In genomic region chr6:87066449-87067288, GRCh38 we compare ENCODE assay signal across 8 cellular contexts. TPM values are rescaled to one million over a fixed set of nuclear protein-coding genes. Genes with fewer than 3 reads are reported as not detected.
A peak's percentile ranks its signal among the peaks of the same experiment; 100 is the strongest.
DNase-seq lines count a peak whose midpoint lies in the region; ATAC-seq, FAIRE-seq and TF ChIP-seq lines count a peak whose summit lies in the region.

No MANE protein-coding gene starts in this region.

- no peaks in the 10 kb centered on the region; the same call in 1 of the 2 replicates for H3K36me3 ChIP-seq in BE2C
- no peaks in the 10 kb centered on the region for H3K36me3 ChIP-seq in naive thymus-derived CD4-positive, alpha-beta T cell (ENCODE audit: control insufficient read depth in 2 of 3, insufficient read depth in 3 of 3, low read length in 3 of 3)

- no peaks in the 10 kb centered on the region for H3K9me3 ChIP-seq in BE2C
- no peaks in the 10 kb centered on the region for H3K9me3 ChIP-seq in naive thymus-derived CD4-positive, alpha-beta T cell (ENCODE audit: control insufficient read depth in 2 of 3, low read length in 3 of 3)

- POLR2A ChIA-PET in naive thymus-derived CD4-positive, alpha-beta T cell (lab: Charles Lee): no interaction called here

- no peaks in the 10 kb centered on the region for H3K27me3 ChIP-seq in BE2C
- H3K27me3 ChIP-seq in naive thymus-derived CD4-positive, alpha-beta T cell (ENCODE audit: control insufficient read depth in 2 of 2, insufficient read depth in 2 of 2, low read length in 2 of 2): peaks cover 0 to 5% of the 10 kb centered on the region in 2 donors

- peaks cover 3% of the 10 kb centered on the region for H3K4me1 Mint-ChIP-seq in T-helper 2 cell treated with Interferon-gamma antibody and Interleukin-4, amounts not matched to agents 5 μg/mL and 100 μg/mL, for 36 hours (ENCODE audit: low read depth)
- peaks cover 0 to 6% (median 0%) of the 10 kb centered on the region in 7 donors for H3K4me1 Mint-ChIP-seq in naive thymus-derived CD4-positive, alpha-beta T cell

- H3K4me3 Mint-ChIP-seq in T-helper 2 cell treated with Interferon-gamma antibody and Interleukin-4, amounts not matched to agents 5 μg/mL and 100 μg/mL, for 36 hours: peak overlapping the region; percentile 26
- H3K4me3 Mint-ChIP-seq in naive thymus-derived CD4-positive, alpha-beta T cell: peak overlapping the region in 2 of 10 donors; percentile 17 to 20

- DNase-seq in BE2C (peak; percentile 61), NCI-H146 treated with DMSO at 0.1 percent for 48 hours (lab: John Stamatoyannopoulos, UW; ENCODE audit: unreplicated experiment) (peak; percentile 67), ureter (ENCODE audit: low spot score) (no peak)
- peak; percentile 6 for DNase-seq in T-helper 2 cell treated with Interferon-gamma antibody and Interleukin-4, amounts not matched to agents 5 μg/mL and 100 μg/mL, for 36 hours (ENCODE audit: low spot score)
- peak in 5 of 9 donors; percentile 7 to 39 (median 16) for DNase-seq in naive thymus-derived CD4-positive, alpha-beta T cell

- peak overlapping the region; percentile 2; the same call in 1 of the 2 replicates for H3K4me3 ChIP-seq in BE2C (ENCODE audit: low read depth, low read length)
- no peak overlapping the region for H3K4me3 ChIP-seq in naive thymus-derived CD4-positive, alpha-beta T cell (ENCODE audit: low read length)

- H3K36me3 Mint-ChIP-seq in T-helper 2 cell treated with Interferon-gamma antibody and Interleukin-4, amounts not matched to agents 5 μg/mL and 100 μg/mL, for 36 hours (ENCODE audit: low read depth): no peaks in the 10 kb centered on the region
- no peaks in the 10 kb centered on the region for H3K36me3 Mint-ChIP-seq in naive thymus-derived CD4-positive, alpha-beta T cell

- H3K27ac Mint-ChIP-seq in T-helper 2 cell treated with Interferon-gamma antibody and Interleukin-4, amounts not matched to agents 5 μg/mL and 100 μg/mL, for 36 hours: no peak overlapping the region
- no peak overlapping the region for H3K27ac Mint-ChIP-seq in naive thymus-derived CD4-positive, alpha-beta T cell

- CTCF ChIA-PET in naive thymus-derived CD4-positive, alpha-beta T cell (lab: Charles Lee): interaction anchor here (0.7 to 0.8 kb wide), 2 partner anchors 12 to 1853 kb away, joined by 3 to 4 read pairs; no protein-coding TSS in a partner anchor

- ATAC-seq in GM19035 (IDR thresholded peaks at IDR 0.05; ENCODE audit: unreplicated experiment): peak; percentile 60
- no peak for ATAC-seq in naive thymus-derived CD4-positive, alpha-beta T cell
- no peak for ATAC-seq in activated CD4-positive, CD25-positive, alpha-beta regulatory T cell treated with anti-CD3 and anti-CD28 coated beads, Interleukin-2, amount 50 U/mL, for 24 hours

- no peak overlapping the region for H3K27ac ChIP-seq in naive thymus-derived CD4-positive, alpha-beta T cell (ENCODE audit: low read depth, low read length)

- TF ChIP-seq CTCF in BE2C (IDR thresholded peaks at IDR 0.05; ENCODE audit: low read depth, low read length): peak; percentile 72

- intact Hi-C loops in naive thymus-derived CD4-positive, alpha-beta T cell (cut with micrococcal nuclease): loop anchor here (1.0 to 5.0 kb wide), 4 partner anchors 170 to 1804 kb away; no protein-coding TSS in a partner anchor

- H3K4me1 ChIP-seq in BE2C: no peaks in the 10 kb centered on the region
- H3K4me1 ChIP-seq in naive thymus-derived CD4-positive, alpha-beta T cell (ENCODE audit: control insufficient read depth in 2 of 2, insufficient read depth in 2 of 2, low read length in 2 of 2): no peaks in the 10 kb centered on the region

- peaks cover 34% of the 10 kb centered on the region for H3K27me3 Mint-ChIP-seq in T-helper 2 cell treated with Interferon-gamma antibody and Interleukin-4, amounts not matched to agents 5 μg/mL and 100 μg/mL, for 36 hours (ENCODE audit: low read depth)
- peaks cover 11 to 38% (median 18%) of the 10 kb centered on the region in 5 donors for H3K27me3 Mint-ChIP-seq in naive thymus-derived CD4-positive, alpha-beta T cell

- peak; percentile 81 for FAIRE-seq in endometrium (lab: Jason Lieb, UNC)

- no peaks in the 10 kb centered on the region for H3K9me3 Mint-ChIP-seq in T-helper 2 cell treated with Interferon-gamma antibody and Interleukin-4, amounts not matched to agents 5 μg/mL and 100 μg/mL, for 36 hours
- H3K9me3 Mint-ChIP-seq in naive thymus-derived CD4-positive, alpha-beta T cell: peaks cover 0 to 2% (median 0%) of the 10 kb centered on the region in 11 donors

RNA-seq across cellular contexts. Expression of gene CGA, which starts 28.2 kb away (rescaled TPM):
- polyA plus RNA-seq in BE2C (2012; ENCODE audit: insufficient read depth, insufficient read length, low read depth): not detected
- total RNA-seq in naive thymus-derived CD4-positive, alpha-beta T cell: not detected
- not detected for polyA plus RNA-seq in naive thymus-derived CD4-positive, alpha-beta T cell
- not detected for total RNA-seq in ureter
